Comparison of ENCODE assay signal across 9 cellular contexts in the genomic region with DNA sequence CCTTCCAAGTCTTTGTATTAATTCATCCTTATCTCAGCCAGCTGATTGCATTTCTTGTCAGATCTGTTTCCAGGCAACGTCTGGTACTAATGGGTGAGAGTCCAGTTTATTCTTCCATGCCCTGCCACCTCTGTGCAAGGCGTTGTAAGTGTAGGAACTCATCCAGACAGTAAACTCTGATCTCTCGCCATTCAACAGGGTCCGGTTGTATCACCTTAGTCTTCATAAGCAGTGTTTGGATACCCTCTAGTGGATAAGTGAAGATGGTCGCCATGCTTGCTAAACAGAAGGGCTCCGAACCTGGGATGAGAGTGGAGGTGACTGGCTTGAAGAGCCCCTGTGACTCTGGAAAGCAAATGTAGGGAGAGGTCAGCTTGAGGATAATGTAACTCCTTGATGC.
DNase-seq lines count a peak whose midpoint lies in the region; ATAC-seq and TF ChIP-seq lines count a peak whose summit lies in the region.
"Had no signal": no experiment of that assay in that cellular context is flagged by ENCODE, and none has a peak within 500 bp of the region (broad histone marks: within the 10 kb centered on the region; RNA-seq: fewer than 3 reads in every experiment).

No MANE protein-coding gene starts in this region.

- H3K4me3 ChIP-seq in coronary artery = no peak overlapping the region

- no peak overlapping the region for H3K27ac ChIP-seq in coronary artery
- H3K27ac ChIP-seq: neutrophil had no signal

- no peak overlapping the region for H3K27ac Mint-ChIP-seq in stimulated activated naive CD8-positive, alpha-beta T cell treated with anti-CD3 and anti-CD28 coated beads, Interleukin-15, amount 100 ng/mL, for 72 hours

- peaks cover 20% of the 10 kb centered on the region for H3K4me1 Mint-ChIP-seq in stimulated activated naive CD8-positive, alpha-beta T cell treated with anti-CD3 and anti-CD28 coated beads, Interleukin-15, amount 100 ng/mL, for 72 hours

- no peaks in the 10 kb centered on the region for H3K27me3 Mint-ChIP-seq in stimulated activated naive CD8-positive, alpha-beta T cell treated with anti-CD3 and anti-CD28 coated beads, Interleukin-15, amount 100 ng/mL, for 72 hours

- H3K4me3 Mint-ChIP-seq in stimulated activated naive CD8-positive, alpha-beta T cell treated with anti-CD3 and anti-CD28 coated beads, Interleukin-15, amount 100 ng/mL, for 72 hours = no peak overlapping the region

- DNase-seq in COR-L47 (lab: John Stamatoyannopoulos, UW) (peak; percentile 26), NCI-H526 (lab: John Stamatoyannopoulos, UW) (peak; percentile 92 to 94), astrocyte of the hippocampus (ENCODE audit: low read depth, low spot score) (peak; percentile 68), inferior parietal cortex (ENCODE audit: extremely low spot score) (peak; percentile 69), coronary artery (ENCODE audit: low spot score) (no peak)
- DNase-seq in stimulated activated naive CD8-positive, alpha-beta T cell treated with anti-CD3 and anti-CD28 coated beads, Interleukin-15, amount 100 ng/mL, for 72 hours = peak; percentile 20 to 24

- no peaks in the 10 kb centered on the region for H3K9me3 Mint-ChIP-seq in stimulated activated naive CD8-positive, alpha-beta T cell treated with anti-CD3 and anti-CD28 coated beads, Interleukin-15, amount 100 ng/mL, for 72 hours

- ATAC-seq in GM21360 (IDR thresholded peaks at IDR 0.05; ENCODE audit: unreplicated experiment) (peak; percentile 67), HG02678 (IDR thresholded peaks at IDR 0.05; ENCODE audit: unreplicated experiment) (no peak)
- ATAC-seq in stimulated activated naive CD8-positive, alpha-beta T cell treated with anti-CD3 and anti-CD28 coated beads, Interleukin-15, amount 100 ng/mL, for 72 hours = peak; percentile 80

- TF ChIP-seq CTCF in coronary artery (IDR thresholded peaks at IDR 0.05) = no peak
